In the genomic region with DNA sequence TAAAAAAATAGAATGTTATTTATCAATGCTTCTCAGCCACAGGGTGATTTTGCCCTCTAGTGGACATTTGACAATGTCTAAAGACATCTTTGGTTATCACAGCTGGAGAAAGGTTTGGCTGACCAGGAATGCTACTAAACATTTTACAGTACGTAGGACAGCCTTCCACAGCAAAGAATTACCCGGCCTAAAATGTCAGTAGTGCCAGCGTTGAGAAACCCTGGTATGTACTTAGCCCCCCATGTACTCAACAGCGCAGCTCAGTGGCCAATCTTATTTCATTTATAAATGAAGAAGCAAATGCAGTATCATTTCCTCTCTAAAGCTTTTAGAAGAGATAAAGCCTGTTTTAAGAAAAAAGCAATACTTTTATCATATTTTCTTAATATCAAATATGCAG, we compare ENCODE assay signal across 8 cellular contexts. TPM values are rescaled to one million over a fixed set of nuclear protein-coding genes. Genes with fewer than 3 reads are reported as not detected.
DNase-seq lines count a peak whose midpoint lies in the region; ATAC-seq and TF ChIP-seq lines count a peak whose summit lies in the region.

No MANE protein-coding gene starts in this region.

- TF ChIP-seq CTCF in KMS-11 (conservative IDR thresholded peaks at IDR 0.05; ENCODE audit: low read depth, low read length): peak; percentile 76
- peak; percentile 80 for TF ChIP-seq CTCF in choroid plexus epithelial cell (conservative IDR thresholded peaks at IDR 0.05; ENCODE audit: low read depth, low read length)
- peak; percentile 3 to 50 (median 38) for TF ChIP-seq CTCF in vagina (IDR thresholded peaks at IDR 0.05)

- intact Hi-C loops in vagina (cut with DNase I): no loop called here

- no peaks in the 10 kb centered on the region for H3K27me3 Mint-ChIP-seq in T-helper 17 cell

- H3K4me2 ChIP-seq in KMS-11 (no peak overlapping the region), mesenchymal stem cell (ENCODE audit: low read length, poor library complexity, severe bottlenecking) (no peak overlapping the region)

- H3K4ac ChIP-seq in mesenchymal stem cell (ENCODE audit: low read depth in 1 of 2, low read length in 2 of 2): no peak overlapping the region

- no peak overlapping the region for H3K27ac ChIP-seq in KMS-11
- H3K27ac ChIP-seq in mesenchymal stem cell (ENCODE audit: low read length, poor library complexity, severe bottlenecking): no peak overlapping the region
- H3K27ac ChIP-seq in vagina: no peak overlapping the region

- DNase-seq in DMS114 treated with DMSO at 0.1 percent for 48 hours (lab: John Stamatoyannopoulos, UW; ENCODE audit: unreplicated experiment) (peak; percentile 40), T-helper 17 cell (peak in 1 of 3 donors; percentile 25), choroid plexus epithelial cell (ENCODE audit: low read depth) (peak; percentile 93), mesenchymal stem cell (peak; percentile 82), vagina (ENCODE audit: extremely low spot score in 2 of 2) (no peak), ureter (ENCODE audit: low spot score) (no peak)

- no peak overlapping the region for H3K9ac ChIP-seq in KMS-11
- H3K9ac ChIP-seq in mesenchymal stem cell (ENCODE audit: low read length): peak overlapping the region; percentile 38

- no peak overlapping the region for H3K4me3 Mint-ChIP-seq in T-helper 17 cell

- H3K79me1 ChIP-seq in mesenchymal stem cell (replicated peaks; ENCODE audit: low read length, poor library complexity, severe bottlenecking): no peaks in the 10 kb centered on the region

- H3K79me2 ChIP-seq in KMS-11 (ENCODE audit: insufficient read depth, low read depth): peaks cover 99% of the 10 kb centered on the region

- peaks cover 44% of the 10 kb centered on the region for H3K4me1 Mint-ChIP-seq in T-helper 17 cell

- no peaks in the 10 kb centered on the region for H3K9me3 ChIP-seq in T-helper 17 cell (ENCODE audit: control insufficient read depth, low read length, poor library complexity, severe bottlenecking)
- H3K9me3 ChIP-seq in mesenchymal stem cell (ENCODE audit: control insufficient read depth, low read length): no peaks in the 10 kb centered on the region
- H3K9me3 ChIP-seq in vagina: no peaks in the 10 kb centered on the region

- H3K36me3 ChIP-seq in KMS-11 (ENCODE audit: insufficient read depth) (no peaks in the 10 kb centered on the region), mesenchymal stem cell (ENCODE audit: control insufficient read depth in 1 of 2, insufficient read depth in 2 of 2, low read depth in 1 of 2, low read length in 2 of 2) (no peaks in the 10 kb centered on the region), vagina (no peaks in the 10 kb centered on the region)

- TF ChIP-seq POLR2A in vagina (IDR thresholded peaks at IDR 0.05): no peak

- H4K20me1 ChIP-seq in KMS-11 (ENCODE audit: insufficient read depth): peaks cover 54% of the 10 kb centered on the region

- H3K4me1 ChIP-seq in KMS-11 (ENCODE audit: low read depth, poor library complexity, severe bottlenecking) (peaks cover 66% of the 10 kb centered on the region), mesenchymal stem cell (ENCODE audit: control insufficient read depth, insufficient read depth, low read depth, low read length) (peaks cover 12% of the 10 kb centered on the region), vagina (peaks cover 83% of the 10 kb centered on the region)

- H3K18ac ChIP-seq in mesenchymal stem cell (ENCODE audit: low read depth in 1 of 2, low read length in 2 of 2): no peak overlapping the region

- H2AFZ ChIP-seq in KMS-11 (ENCODE audit: low read depth) (no peak overlapping the region), mesenchymal stem cell (ENCODE audit: low read depth, low read length) (no peak overlapping the region)

- no peak overlapping the region for H3K27ac Mint-ChIP-seq in T-helper 17 cell

- H3K23ac ChIP-seq in mesenchymal stem cell (ENCODE audit: low read length in 2 of 2): no peak overlapping the region

- no peak overlapping the region for H2BK12ac ChIP-seq in mesenchymal stem cell (ENCODE audit: low read length in 2 of 2)

- WGBS in mesenchymal stem cell: 49% methylated on average over 4 of the region's 4 CpGs

- no peak overlapping the region for H4K91ac ChIP-seq in mesenchymal stem cell (ENCODE audit: low read length)

- H3K27me3 ChIP-seq in KMS-11 (ENCODE audit: insufficient read depth, low read depth): no peaks in the 10 kb centered on the region
- no peaks in the 10 kb centered on the region for H3K27me3 ChIP-seq in mesenchymal stem cell (ENCODE audit: control insufficient read depth in 1 of 2, insufficient read depth in 1 of 2, low read length in 2 of 2)
- no peaks in the 10 kb centered on the region for H3K27me3 ChIP-seq in vagina

- H2AK5ac ChIP-seq in mesenchymal stem cell (ENCODE audit: low read length, severe bottlenecking): no peak overlapping the region

- H3K36me3 Mint-ChIP-seq in T-helper 17 cell (ENCODE audit: low read depth): peaks cover 3% of the 10 kb centered on the region

- no peak overlapping the region for H2BK15ac ChIP-seq in mesenchymal stem cell (ENCODE audit: low read depth, poor library complexity, severe bottlenecking)

- no peak overlapping the region for H3K14ac ChIP-seq in mesenchymal stem cell (ENCODE audit: low read length in 2 of 2)

- ATAC-seq in T-helper 17 cell (peak; percentile 76), GM21786 (IDR thresholded peaks at IDR 0.05; ENCODE audit: unreplicated experiment) (no peak)

- no peak overlapping the region for H4K8ac ChIP-seq in mesenchymal stem cell (ENCODE audit: low read length)

- H2BK5ac ChIP-seq in mesenchymal stem cell (ENCODE audit: low read depth, low read length, poor library complexity, severe bottlenecking): no peak overlapping the region

- H3K4me3 ChIP-seq in KMS-11 (IDR thresholded peaks at IDR 0.05; ENCODE audit: insufficient read depth, low read depth, low read length) (no peak overlapping the region), choroid plexus epithelial cell (ENCODE audit: low read depth, low read length) (no peak overlapping the region), mesenchymal stem cell (ENCODE audit: insufficient read depth in 1 of 2, low read depth in 1 of 2, low read length in 2 of 2) (no peak overlapping the region), vagina (no peak overlapping the region)

- H2BK120ac ChIP-seq in mesenchymal stem cell (ENCODE audit: low read depth, low read length): no peak overlapping the region

RNA-seq across cellular contexts. Expression of a gene that starts 5.8 kb away (rescaled TPM):
- total RNA-seq in T-helper 17 cell: 100 to 1,000 TPM; 121 to 136 TPM
- 51.9 TPM for polyA plus RNA-seq in mesenchymal stem cell (2013, experiment 1 of 2)
- 50.3 TPM for polyA plus RNA-seq in mesenchymal stem cell (2013, experiment 2 of 2)
- total RNA-seq in vagina: 77.6 TPM
- total RNA-seq in ureter: 140 TPM

RNA-seq across cellular contexts. Expression of a gene that starts 57.0 kb away (rescaled TPM):
- total RNA-seq in T-helper 17 cell: 100 to 1,000 TPM; 649 to 800 TPM
- 243 TPM for polyA plus RNA-seq in mesenchymal stem cell (2013, experiment 1 of 2)
- polyA plus RNA-seq in mesenchymal stem cell (2013, experiment 2 of 2): 253 TPM
- 186 TPM for total RNA-seq in vagina
- 194 TPM for total RNA-seq in ureter

Comparison
In these comparisons a context has a peak if more than half of its experiments do, and no peak if none do; other contexts are left out.
1. DNase-seq: peak in DMS114 treated with DMSO at 0.1 percent for 48 hours (single experiment), choroid plexus epithelial cell (single experiment) and mesenchymal stem cell (single experiment); none in vagina (0 of 2) and ureter (single experiment).
2. Peak in every context shown above with its lines, with median percentiles within 50 percentile points of each other: CTCF ChIP-seq.